In the genomic region with DNA sequence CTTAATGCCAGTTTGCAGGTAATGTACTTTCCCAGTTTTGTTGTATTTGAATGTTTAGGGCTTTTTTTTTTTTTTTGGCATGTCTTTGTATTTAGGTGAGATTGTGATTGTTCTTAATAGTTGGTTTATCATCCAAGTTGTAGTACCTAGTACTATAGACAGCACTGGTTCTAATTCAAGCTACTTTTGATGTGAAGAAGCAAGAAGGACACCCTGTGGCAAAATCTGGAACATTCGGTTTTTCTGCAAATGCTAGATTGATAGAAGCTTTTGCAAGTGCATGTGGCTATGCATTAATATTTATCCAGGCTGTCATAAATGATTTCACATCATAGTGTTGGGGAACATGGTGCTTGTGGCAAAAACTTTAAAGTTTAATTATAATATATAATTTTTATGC, we compare ENCODE assay signal across 9 cellular contexts.
DNase-seq lines count a peak whose midpoint lies in the region; ATAC-seq and TF ChIP-seq lines count a peak whose summit lies in the region.
"Had no signal": no experiment of that assay in that cellular context is flagged by ENCODE, and none has a peak within 500 bp of the region (broad histone marks: within the 10 kb centered on the region; RNA-seq: fewer than 3 reads in every experiment).

No MANE protein-coding gene starts in this region.

- no peaks in the 10 kb centered on the region for H3K27me3 Mint-ChIP-seq in H9 (ENCODE audit: low read depth)

- no peak overlapping the region for H3K23ac ChIP-seq in H9 (ENCODE audit: insufficient read length, low read depth, low read length)

- no peak overlapping the region for H4K8ac ChIP-seq in H9 (replicated peaks; ENCODE audit: insufficient read length, low read depth, low read length)

- no peak overlapping the region for H3K27ac ChIP-seq in 22Rv1
- no peak overlapping the region for H3K27ac ChIP-seq in H9 (ENCODE audit: insufficient read length, low read depth, low read length)
- H3K27ac ChIP-seq in esophagus muscularis mucosa (replicated peaks in 1 of 4): no peak overlapping the region
- H3K27ac ChIP-seq: skin epidermis had no signal

- peak; percentile 55 for TF ChIP-seq CTCF in 22Rv1 (IDR thresholded peaks at IDR 0.05)
- TF ChIP-seq CTCF in H9 (conservative IDR thresholded peaks at IDR 0.05): peak; percentile 62
- peak; percentile 42 to 53 (median 44) for TF ChIP-seq CTCF in esophagus muscularis mucosa (IDR thresholded peaks at IDR 0.05)

- H4K20me1 ChIP-seq in H9 (ENCODE audit: control insufficient read depth, insufficient read depth, insufficient read length): no peaks in the 10 kb centered on the region

- H3K27me3 ChIP-seq in H9 (ENCODE audit: insufficient read depth, low read length) (no peaks in the 10 kb centered on the region), esophagus muscularis mucosa (no peaks in the 10 kb centered on the region)

- H3T11ph ChIP-seq in H9 (ENCODE audit: low read length): no peak overlapping the region

- no peak for DNase-seq in H9
- DNase-seq in NCI-H526 (lab: John Stamatoyannopoulos, UW): peak; percentile 58 to 82
- no peak for DNase-seq in esophagus muscularis mucosa (ENCODE audit: extremely low spot score)
- no peak for DNase-seq in iPS-NIHi7 (ENCODE audit: extremely low spot score)

- H2BK15ac ChIP-seq in H9 (ENCODE audit: low read depth, low read length): no peak overlapping the region

- no peak overlapping the region for H3K56ac ChIP-seq in H9 (ENCODE audit: insufficient read length, low read depth, low read length)

- WGBS in H9 (ENCODE audit: extremely low coverage, insufficient read length, low lambda C conversion rate): no CpG with 5 or more reads among the region's 1 CpG
- WGBS in esophagus muscularis mucosa: 52% methylated on average over 1 of the region's 1 CpG

- no peak overlapping the region for H3K18ac ChIP-seq in H9 (ENCODE audit: insufficient read length, low read depth, low read length)

- no peaks in the 10 kb centered on the region for H3K23me2 ChIP-seq in H9 (ENCODE audit: insufficient read length, low read depth, low read length, poor library complexity, severe bottlenecking)

- intact Hi-C loops in esophagus muscularis mucosa (cut with DNase I): loop anchor here (5.0 kb wide), 2 partner anchors 236 to 581 kb away; no protein-coding TSS in a partner anchor

- H4K91ac ChIP-seq in H9 (ENCODE audit: insufficient read length, low read depth, low read length): no peak overlapping the region

- H3K9me3 ChIP-seq in H9 (ENCODE audit: control insufficient read depth, low read depth, low read length) (no peaks in the 10 kb centered on the region), esophagus muscularis mucosa (no peaks in the 10 kb centered on the region)

- no peak overlapping the region for H4K5ac ChIP-seq in H9 (ENCODE audit: insufficient read length, low read depth, low read length)

- no peaks in the 10 kb centered on the region for H3K79me2 ChIP-seq in H9 (ENCODE audit: insufficient read depth, low read length)

- no peak overlapping the region for H3K4me3 Mint-ChIP-seq in H9

- H3K4me3 ChIP-seq in esophagus muscularis mucosa: no peak overlapping the region
- H3K4me3 ChIP-seq: skin epidermis had no signal

- no peak overlapping the region for H3K9ac ChIP-seq in H9 (ENCODE audit: extremely low read depth, insufficient read length, low read length)

- H3K9me3 Mint-ChIP-seq in H9: no peaks in the 10 kb centered on the region

- ATAC-seq in HG03457 (IDR thresholded peaks at IDR 0.05; ENCODE audit: unreplicated experiment) (no peak), HG03460 (IDR thresholded peaks at IDR 0.05; ENCODE audit: unreplicated experiment) (no peak), GM21576 (IDR thresholded peaks at IDR 0.05; ENCODE audit: unreplicated experiment) (no peak)

- no peak overlapping the region for H2BK12ac ChIP-seq in H9 (ENCODE audit: insufficient read length, low read depth, low read length)

- no peaks in the 10 kb centered on the region for H3K36me3 ChIP-seq in esophagus muscularis mucosa

- no peak overlapping the region for H2BK120ac ChIP-seq in H9 (ENCODE audit: low read depth, low read length, poor library complexity, severe bottlenecking)

- no peak overlapping the region for H3K27ac Mint-ChIP-seq in H9

- H2BK20ac ChIP-seq in H9 (ENCODE audit: low read depth, low read length, poor library complexity, severe bottlenecking): no peak overlapping the region

- TF ChIP-seq POLR2A in esophagus muscularis mucosa (IDR thresholded peaks at IDR 0.05; ENCODE audit: low read depth): no peak

- TF ChIP-seq EP300 in esophagus muscularis mucosa (IDR thresholded peaks at IDR 0.05): no peak

- H3K79me1 ChIP-seq in H9 (ENCODE audit: insufficient read depth, low read depth, low read length, poor library complexity, severe bottlenecking): no peaks in the 10 kb centered on the region

- no peak overlapping the region for H3K4me2 ChIP-seq in H9 (ENCODE audit: insufficient read depth, insufficient read length, low read length)

- H3K14ac ChIP-seq in H9 (ENCODE audit: insufficient read depth, low read length): no peak overlapping the region

- H3K4ac ChIP-seq in H9 (ENCODE audit: low read depth, low read length): no peak overlapping the region

- no peak overlapping the region for H2AK5ac ChIP-seq in H9 (ENCODE audit: insufficient read length, low read length)

- no peak overlapping the region for H2AFZ ChIP-seq in H9 (ENCODE audit: low read length)

- H3K36me3 Mint-ChIP-seq in H9 (ENCODE audit: insufficient read depth in 1 of 3, low read depth in 3 of 3): no peaks in the 10 kb centered on the region

- peaks cover 6% of the 10 kb centered on the region for H3K4me1 ChIP-seq in H9 (ENCODE audit: insufficient read depth, low read length)
- peaks cover 0 to 48% (median 47%) of the 10 kb centered on the region in 4 donors for H3K4me1 ChIP-seq in esophagus muscularis mucosa

- no peak overlapping the region for H2BK5ac ChIP-seq in H9 (ENCODE audit: insufficient read length, low read length)

- peaks cover 24 to 30% of the 10 kb centered on the region in 2 experiments for H3K4me1 Mint-ChIP-seq in H9

Comparison
In these comparisons a context has a peak if more than half of its experiments do, and no peak if none do; other contexts are left out.
1. DNase-seq: peak in NCI-H526 (2 of 2); none in H9 (single experiment), esophagus muscularis mucosa (single experiment) and iPS-NIHi7 (single experiment).
2. Peak in every context shown above with its lines, with median percentiles within 50 percentile points of each other: CTCF ChIP-seq.